Comparison of ENCODE assay signal across 8 cellular contexts in genomic region chr4:177047070-177047850, GRCh38.
DNase-seq lines count a peak whose midpoint lies in the region; ATAC-seq, FAIRE-seq and TF ChIP-seq lines count a peak whose summit lies in the region.

No MANE protein-coding gene starts in this region.

- H3K79me2 ChIP-seq in endothelial cell of umbilical vein (ENCODE audit: control insufficient read depth, insufficient read depth, low read length): no peaks in the 10 kb centered on the region

- no peaks in the 10 kb centered on the region for H3K27me3 ChIP-seq in endothelial cell of umbilical vein (ENCODE audit: control insufficient read depth in 2 of 2, insufficient read depth in 2 of 2, low read length in 2 of 2)

- no peaks in the 10 kb centered on the region for H3K9me3 Mint-ChIP-seq in naive thymus-derived CD8-positive, alpha-beta T cell

- H3K27ac Mint-ChIP-seq in naive thymus-derived CD8-positive, alpha-beta T cell: no peak overlapping the region

- no peak overlapping the region for H3K9ac ChIP-seq in endothelial cell of umbilical vein (replicated peaks; ENCODE audit: extremely low read depth, insufficient read depth, low read length)

- no peaks in the 10 kb centered on the region for H3K4me1 Mint-ChIP-seq in naive thymus-derived CD8-positive, alpha-beta T cell

- DNase-seq in CD1c-positive myeloid dendritic cell (ENCODE audit: extremely low spot score) (peak; percentile 55), NCI-H2227 (lab: John Stamatoyannopoulos, UW; ENCODE audit: unreplicated experiment) (peak; percentile 43), endothelial cell of umbilical vein (ENCODE audit: low read depth, low spot score) (peak; percentile 76), superior temporal gyrus (ENCODE audit: extremely low spot score) (peak; percentile 83)
- DNase-seq in activated CD4-positive, alpha-beta T cell treated with anti-CD3 and anti-CD28 coated beads, Interleukin-2, amount 50 U/mL, for 48 hours: peak; percentile 54 to 65
- DNase-seq in naive thymus-derived CD8-positive, alpha-beta T cell: peak; percentile 5 to 66 (median 24)

- BruUV-seq in endothelial cell of umbilical vein (replicated peaks; lab: Mats Ljungman, UMichigan): no TSS peak

- no peaks in the 10 kb centered on the region for H3K36me3 ChIP-seq in endothelial cell of umbilical vein (ENCODE audit: control insufficient read depth in 2 of 2, extremely low read depth in 1 of 2, insufficient read depth in 2 of 2, low read length in 2 of 2)

- no peak overlapping the region for H3K4me3 ChIP-seq in endothelial cell of umbilical vein (replicated peaks in 1 of 3; ENCODE audit: insufficient read depth in 1 of 3, low read depth in 1 of 3, low read length in 3 of 3)

- dilution Hi-C loops in endothelial cell of umbilical vein (cut with MboI; ENCODE audit: extremely low pct_ligation_motif_present, low sequenced_read_pairs): no loop called here

- peak; percentile 77 to 90 for TF ChIP-seq CTCF in endothelial cell of umbilical vein (IDR thresholded peaks at IDR 0.05; ENCODE audit: extremely low read depth in 1 of 2, insufficient read depth in 1 of 2, low read depth in 1 of 2, low read length in 2 of 2)

- POLR2A ChIA-PET in endothelial cell of umbilical vein (lab: Charles Lee): interaction anchor here (0.6 to 1.0 kb wide), 3 partner anchors 13 to 255 kb away, joined by 3 to 4 read pairs (median 4); no protein-coding TSS in a partner anchor
- POLR2A ChIA-PET in naive thymus-derived CD8-positive, alpha-beta T cell (lab: Charles Lee): no interaction called here

- FAIRE-seq in endothelial cell of umbilical vein (lab: Jason Lieb, UNC): peak; percentile 75

- H3K9me3 ChIP-seq in endothelial cell of umbilical vein (replicated peaks; ENCODE audit: control insufficient read depth, insufficient read depth, low read length): no peaks in the 10 kb centered on the region

- CTCF ChIA-PET in endothelial cell of umbilical vein (lab: Charles Lee): interaction anchor here (0.5 to 3.7 kb wide), 156 partner anchors 9 to 702 kb away, joined by 3 to 232 read pairs (median 5); partner anchors contain the start of genes NEIL3 and VEGFC

- ATAC-seq in GM18873 (IDR thresholded peaks at IDR 0.05; ENCODE audit: low FRiP score, unreplicated experiment) (peak; percentile 75), HG03066 (IDR thresholded peaks at IDR 0.05; ENCODE audit: low read depth, unreplicated experiment) (peak; percentile 87)
- ATAC-seq in naive thymus-derived CD8-positive, alpha-beta T cell: peak; percentile 54 to 65

- H3K4me2 ChIP-seq in endothelial cell of umbilical vein (ENCODE audit: insufficient read depth, low read length): no peak overlapping the region

- H4K20me1 ChIP-seq in endothelial cell of umbilical vein (replicated peaks; ENCODE audit: control insufficient read depth, extremely low read depth, insufficient read depth, low read length): no peaks in the 10 kb centered on the region

- H3K27me3 Mint-ChIP-seq in naive thymus-derived CD8-positive, alpha-beta T cell: peaks cover 2 to 40% (median 12%) of the 10 kb centered on the region in 5 donors

- H3K36me3 Mint-ChIP-seq in naive thymus-derived CD8-positive, alpha-beta T cell: no peaks in the 10 kb centered on the region

- no peak overlapping the region for H3K4me3 Mint-ChIP-seq in naive thymus-derived CD8-positive, alpha-beta T cell

- intact Hi-C loops in endothelial cell of umbilical vein (cut with micrococcal nuclease): loop anchor here (1.0 to 10.0 kb wide), 7 partner anchors 127 to 670 kb away; no protein-coding TSS in a partner anchor

- peak overlapping the region; percentile 10 for H2AFZ ChIP-seq in endothelial cell of umbilical vein (ENCODE audit: low read depth, low read length)

- peaks cover 3% of the 10 kb centered on the region for H3K4me1 ChIP-seq in endothelial cell of umbilical vein (ENCODE audit: control insufficient read depth, extremely low read depth, insufficient read depth, low read length)

- no peak overlapping the region for H3K27ac ChIP-seq in endothelial cell of umbilical vein (ENCODE audit: insufficient read depth, low read depth, low read length)

- no peak for TF ChIP-seq POLR2A in endothelial cell of umbilical vein (IDR thresholded peaks at IDR 0.05; ENCODE audit: low read depth, low read length)

- no peaks in the 10 kb centered on the region for H3K9me1 ChIP-seq in endothelial cell of umbilical vein (replicated peaks; ENCODE audit: control insufficient read depth, extremely low read depth, insufficient read depth, low read length)

TF ChIP-seq in endothelial cell of umbilical vein, 7 proteins besides CTCF, POLR2A, EP300 and RAD21:
- no peak for TF ChIP-seq EZH2 (IDR thresholded peaks at IDR 0.05; ENCODE audit: borderline replicate concordance, low read depth, low read length, severe bottlenecking)
- no peak for TF ChIP-seq FOS (IDR thresholded peaks at IDR 0.05; ENCODE audit: borderline replicate concordance, insufficient read depth, low read length)
- no peak for TF ChIP-seq POLR2AphosphoS5 (IDR thresholded peaks at IDR 0.05; ENCODE audit: insufficient read depth, low read depth, low read length)
- no peak for TF ChIP-seq MYC (IDR thresholded peaks at IDR 0.05; ENCODE audit: low read depth, low read length)
- no peak for TF ChIP-seq JUN (IDR thresholded peaks at IDR 0.05; ENCODE audit: borderline replicate concordance, insufficient read depth, insufficient read length, low read depth)
- no peak for TF ChIP-seq MAX (IDR thresholded peaks at IDR 0.05; ENCODE audit: insufficient read depth, insufficient read length)
- no peak for TF ChIP-seq GATA2 (IDR thresholded peaks at IDR 0.05; ENCODE audit: insufficient read depth, insufficient read length, low read depth, low read length)

Comparison
In these comparisons a context has a peak if more than half of its experiments do, and no peak if none do; other contexts are left out.
1. DNase-seq: peak in every context shown above with its lines; median percentile 83 in superior temporal gyrus; 76 in endothelial cell of umbilical vein; 60 in activated CD4-positive, alpha-beta T cell treated with anti-CD3 and anti-CD28 coated beads, Interleukin-2, amount 50 U/mL, for 48 hours; 55 in CD1c-positive myeloid dendritic cell; 43 in NCI-H2227; 24 in naive thymus-derived CD8-positive, alpha-beta T cell.